In the genomic region with DNA sequence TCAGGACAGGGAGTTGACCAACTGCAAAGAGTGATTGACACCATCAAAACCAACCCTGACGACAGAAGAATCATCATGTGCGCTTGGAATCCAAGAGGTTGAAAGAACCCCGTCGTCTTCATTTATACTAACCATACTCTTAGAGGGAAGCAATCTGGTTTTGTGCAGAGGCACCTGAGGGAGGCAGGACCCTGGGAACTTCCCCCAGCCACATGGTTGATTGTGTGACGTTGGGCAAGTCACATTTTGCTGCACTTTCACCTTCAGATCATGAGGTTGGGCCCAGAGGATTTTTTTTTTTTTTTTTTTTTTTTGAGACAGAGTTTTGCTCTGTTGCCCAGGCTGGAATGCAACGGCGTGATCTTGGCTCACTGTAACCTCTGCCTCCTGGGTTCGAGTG, we compare ENCODE assay signal across 14 cellular contexts. TPM values are rescaled to one million over a fixed set of nuclear protein-coding genes. Genes with fewer than 3 reads are reported as not detected.
DNase-seq lines count a peak whose midpoint lies in the region; ATAC-seq and TF ChIP-seq lines count a peak whose summit lies in the region.
"Had no signal": no experiment of that assay in that cellular context is flagged by ENCODE, and none has a peak within 500 bp of the region (broad histone marks: within the 10 kb centered on the region; RNA-seq: fewer than 3 reads in every experiment).

No MANE protein-coding gene starts in this region.

- peaks cover 64% of the 10 kb centered on the region for H3K36me3 Mint-ChIP-seq in activated CD8-positive, alpha-beta memory T cell treated with anti-CD3 and anti-CD28 coated beads, Interleukin-2, amount 10 ng/mL, durations not matched to agents 7 days and 5 days

- H4K20me1 ChIP-seq in hepatocyte (ENCODE audit: insufficient read depth, poor library complexity, severe bottlenecking), result no peaks in the 10 kb centered on the region
- H4K20me1 ChIP-seq in PC-3 (ENCODE audit: low read length), result 0 out of 2 replicates have a peak, but pooled peaks cover 25% of the 10 kb centered on the region

- peaks cover 23% of the 10 kb centered on the region for H3K4me1 Mint-ChIP-seq in activated CD8-positive, alpha-beta memory T cell treated with anti-CD3 and anti-CD28 coated beads, Interleukin-2, amount 10 ng/mL, durations not matched to agents 7 days and 5 days

- H3K4me2 ChIP-seq in hepatocyte, result no peak overlapping the region
- H3K4me2 ChIP-seq in PC-3 (ENCODE audit: low read length), result no peak overlapping the region
- H3K4me2 ChIP-seq: BLaER1 treated with 17β-estradiol and CSF1 and Interleukin-3, amounts not matched to agents 10 nM and 100 nM had no signal

- no peak overlapping the region for H2AFZ ChIP-seq in hepatocyte
- H2AFZ ChIP-seq in PC-3 (ENCODE audit: low read length), result no peak overlapping the region

- no peak overlapping the region for H3K4me3 ChIP-seq in HEK293 (ENCODE audit: low read depth, low read length)
- no peak overlapping the region for H3K4me3 ChIP-seq in hepatocyte
- H3K4me3 ChIP-seq in PC-3 (ENCODE audit: low read length), result no peak overlapping the region
- H3K4me3 ChIP-seq: BLaER1 treated with 17β-estradiol and CSF1 and Interleukin-3, amounts not matched to agents 10 nM and 100 nM had no signal

- H3K27me3 Mint-ChIP-seq in activated CD8-positive, alpha-beta memory T cell treated with anti-CD3 and anti-CD28 coated beads, Interleukin-2, amount 10 ng/mL, durations not matched to agents 7 days and 5 days, result no peaks in the 10 kb centered on the region
- H3K27me3 Mint-ChIP-seq: CD4-positive, CD25-positive, alpha-beta regulatory T cell had no signal

- whole genome bisulfite sequencing in hepatocyte (ENCODE audit: low lambda C conversion rate, missing lambda C conversion rate), result 97% methylated on average over 8 of the region's 8 CpGs

- H3K9me2 ChIP-seq in hepatocyte (replicated peaks; ENCODE audit: insufficient read depth) (no peaks in the 10 kb centered on the region), PC-3 (replicated peaks; ENCODE audit: low read length) (no peaks in the 10 kb centered on the region)

- H3K9ac ChIP-seq in PC-3 (ENCODE audit: low read length), result no peak overlapping the region
- H3K9ac ChIP-seq: BLaER1 treated with 17β-estradiol and CSF1 and Interleukin-3, amounts not matched to agents 10 nM and 100 nM had no signal

- H3K27ac ChIP-seq in HEK293 (ENCODE audit: extremely low read depth, low read depth, low read length) (no peak overlapping the region), hepatocyte (peak overlapping the region; percentile 13), PC-3 (ENCODE audit: low read length) (no peak overlapping the region)
- H3K27ac ChIP-seq: BLaER1 treated with 17β-estradiol and CSF1 and Interleukin-3, amounts not matched to agents 10 nM and 100 nM had no signal

- H3K4me1 ChIP-seq in HEK293 (ENCODE audit: control insufficient read depth, insufficient read depth, low read length), result no peaks in the 10 kb centered on the region
- H3K4me1 ChIP-seq in hepatocyte (ENCODE audit: insufficient read depth), result no peaks in the 10 kb centered on the region
- no peaks in the 10 kb centered on the region for H3K4me1 ChIP-seq in PC-3 (ENCODE audit: insufficient read depth, low read length)
- H3K4me1 ChIP-seq: BLaER1 treated with 17β-estradiol and CSF1 and Interleukin-3, amounts not matched to agents 10 nM and 100 nM had no signal

- H3K27me3 ChIP-seq in hepatocyte, result no peaks in the 10 kb centered on the region
- no peaks in the 10 kb centered on the region for H3K27me3 ChIP-seq in PC-3 (ENCODE audit: low read length)
- H3K27me3 ChIP-seq: BLaER1 treated with 17β-estradiol and CSF1 and Interleukin-3, amounts not matched to agents 10 nM and 100 nM had no signal

- ATAC-seq in activated CD8-positive, alpha-beta memory T cell treated with anti-CD3 and anti-CD28 coated beads, Interleukin-2, amount 10 ng/mL, durations not matched to agents 7 days and 5 days, result no peak
- ATAC-seq in PC-3 (no peak), GM19452 (IDR thresholded peaks at IDR 0.05; ENCODE audit: unreplicated experiment) (no peak)

- H3K79me2 ChIP-seq in hepatocyte (peaks cover 6% of the 10 kb centered on the region), PC-3 (ENCODE audit: low read length) (peaks cover 18% of the 10 kb centered on the region)

- no peak overlapping the region for H3K27ac Mint-ChIP-seq in activated CD8-positive, alpha-beta memory T cell treated with anti-CD3 and anti-CD28 coated beads, Interleukin-2, amount 10 ng/mL, durations not matched to agents 7 days and 5 days

- H3F3A ChIP-seq in PC-3 (ENCODE audit: low read length, unreplicated experiment), result peaks cover 10% of the 10 kb centered on the region

- POLR2A ChIA-PET in HEK293 (lab: Yijun Ruan, JAX), result interaction anchor here (0.7 to 1.4 kb wide), 2 partner anchors 11 to 15 kb away, joined by 7 read pairs; no protein-coding TSS in a partner anchor
- POLR2A ChIA-PET in PC-3 (lab: Charles Lee; ENCODE audit: unreplicated experiment), result no interaction called here

- no peak overlapping the region for H3K4me3 Mint-ChIP-seq in activated CD8-positive, alpha-beta memory T cell treated with anti-CD3 and anti-CD28 coated beads, Interleukin-2, amount 10 ng/mL, durations not matched to agents 7 days and 5 days
- H3K4me3 Mint-ChIP-seq: CD4-positive, CD25-positive, alpha-beta regulatory T cell had no signal

- no peaks in the 10 kb centered on the region for H3K9me3 Mint-ChIP-seq in activated CD8-positive, alpha-beta memory T cell treated with anti-CD3 and anti-CD28 coated beads, Interleukin-2, amount 10 ng/mL, durations not matched to agents 7 days and 5 days (ENCODE audit: low read depth)

- CTCF ChIA-PET in activated CD8-positive, alpha-beta memory T cell treated with anti-CD3 and anti-CD28 coated beads, Interleukin-2, amount 10 ng/mL, durations not matched to agents 7 days and 5 days (lab: Charles Lee), result interaction anchor here (2.6 kb wide), 1 partner anchor 10 kb away, joined by 9 read pairs; no protein-coding TSS in a partner anchor
- CTCF ChIA-PET in HEK293 (lab: Yijun Ruan, JAX) (interaction anchor here (1.3 kb wide), 1 partner anchor 45 kb away, joined by 3 read pairs; no protein-coding TSS in a partner anchor), PC-3 (lab: Charles Lee) (no interaction called here)

- H3K36me3 ChIP-seq in HEK293 (ENCODE audit: control insufficient read depth in 2 of 2, insufficient read depth in 1 of 2, low read length in 2 of 2), result peaks cover 65 to 76% of the 10 kb centered on the region in 2 experiments
- H3K36me3 ChIP-seq in hepatocyte (replicated peaks; ENCODE audit: insufficient read depth, low read depth), result peaks cover 2% of the 10 kb centered on the region
- peaks cover 66% of the 10 kb centered on the region for H3K36me3 ChIP-seq in PC-3 (ENCODE audit: low read depth, low read length)

- DNase-seq in activated CD8-positive, alpha-beta memory T cell treated with anti-CD3 and anti-CD28 coated beads, Interleukin-2, amount 10 ng/mL, durations not matched to agents 7 days and 5 days, result peak; percentile 11
- DNase-seq in activated CD8-positive, alpha-beta memory T cell treated with anti-CD3 and anti-CD28 coated beads, Interleukin-2, amount 50 U/mL, for 4 hours, result no peak
- no peak for DNase-seq in hepatocyte (ENCODE audit: low spot score)
- no peak for DNase-seq in PC-3
- no peak for DNase-seq in stimulated activated CD8-positive, alpha-beta memory T cell treated with anti-CD3 and anti-CD28 coated beads, Interleukin-4, amount 100 ng/mL, for 48 hours
- DNase-seq: ACHN; CD4-positive, CD25-positive, alpha-beta regulatory T cell; DMS53; HCEC 1CT; IMR-90; KG1 had no signal

- TF ChIP-seq CTCF in HEK293 (tag by site-specific recombination; IDR thresholded peaks at IDR 0.05), result no peak
- TF ChIP-seq CTCF in hepatocyte (IDR thresholded peaks at IDR 0.05; ENCODE audit: poor library complexity), result no peak
- TF ChIP-seq CTCF in PC-3 (conservative IDR thresholded peaks at IDR 0.05; ENCODE audit: low read depth, low read length), result no peak

- BruUV-seq in PC-3 (replicated peaks; lab: Mats Ljungman, UMichigan), result no TSS peak

- intact Hi-C loops in PC-3 (cut with micrococcal nuclease), result no loop called here

- H3K9me3 ChIP-seq in HEK293 (ENCODE audit: control insufficient read depth, insufficient read depth, low read depth, low read length) (no peaks in the 10 kb centered on the region), hepatocyte (ENCODE audit: low read depth) (no peaks in the 10 kb centered on the region), PC-3 (ENCODE audit: low read length) (no peaks in the 10 kb centered on the region)

TF ChIP-seq in HEK293, 187 proteins besides CTCF, POLR2A, EP300 and RAD21:
- no peak for TF ChIP-seq KLF10 (tag by site-specific recombination; IDR thresholded peaks at IDR 0.05)
- TF ChIP-seq, protein P1, sequence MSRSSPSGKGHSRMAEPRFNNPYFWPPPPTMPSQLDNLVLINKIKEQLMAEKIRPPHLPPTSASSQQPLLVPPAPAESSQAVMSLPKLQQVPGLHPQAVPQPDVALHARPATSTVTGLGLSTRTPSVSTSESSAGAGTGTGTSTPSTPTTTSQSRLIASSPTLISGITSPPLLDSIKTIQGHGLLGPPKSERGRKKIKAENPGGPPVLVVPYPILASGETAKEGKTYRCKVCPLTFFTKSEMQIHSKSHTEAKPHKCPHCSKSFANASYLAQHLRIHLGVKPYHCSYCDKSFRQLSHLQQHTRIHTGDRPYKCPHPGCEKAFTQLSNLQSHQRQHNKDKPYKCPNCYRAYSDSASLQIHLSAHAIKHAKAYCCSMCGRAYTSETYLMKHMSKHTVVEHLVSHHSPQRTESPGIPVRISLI (tag by site-specific recombination; IDR thresholded peaks at IDR 0.05), result 0 out of 2 replicates have a peak, but pooled peaks have one; percentile 21

RNA-seq across cellular contexts. Expression of gene TYMS, which starts 11.6 kb away (rescaled TPM):
- total RNA-seq in activated CD8-positive, alpha-beta memory T cell treated with anti-CD3 and anti-CD28 coated beads, Interleukin-2, amount 10 ng/mL, durations not matched to agents 7 days and 5 days, result 100 to 1,000 TPM; 369 TPM
- total RNA-seq in hepatocyte, result 15.1 and 16.9 TPM in 2 replicates
- polyA plus RNA-seq in hepatocyte, result 39.8 and 49.1 TPM in 2 replicates
- total RNA-seq in PC-3 (2014; rRNA removed), result 63.2 and 69.7 TPM in 2 replicates

RNA-seq across cellular contexts. Expression of gene ENOSF1, which starts 43.4 kb away (rescaled TPM):
- total RNA-seq in activated CD8-positive, alpha-beta memory T cell treated with anti-CD3 and anti-CD28 coated beads, Interleukin-2, amount 10 ng/mL, durations not matched to agents 7 days and 5 days, result 10 to 100 TPM; 79.3 to 84.3 TPM
- 42.5 and 44.5 TPM in 2 replicates for total RNA-seq in hepatocyte
- 41.0 and 41.6 TPM in 2 replicates for polyA plus RNA-seq in hepatocyte
- 44.2 and 61.0 TPM in 2 replicates for total RNA-seq in PC-3 (2014; rRNA removed)
